Comparison of ENCODE assay signal across 8 cellular contexts in the genomic region with DNA sequence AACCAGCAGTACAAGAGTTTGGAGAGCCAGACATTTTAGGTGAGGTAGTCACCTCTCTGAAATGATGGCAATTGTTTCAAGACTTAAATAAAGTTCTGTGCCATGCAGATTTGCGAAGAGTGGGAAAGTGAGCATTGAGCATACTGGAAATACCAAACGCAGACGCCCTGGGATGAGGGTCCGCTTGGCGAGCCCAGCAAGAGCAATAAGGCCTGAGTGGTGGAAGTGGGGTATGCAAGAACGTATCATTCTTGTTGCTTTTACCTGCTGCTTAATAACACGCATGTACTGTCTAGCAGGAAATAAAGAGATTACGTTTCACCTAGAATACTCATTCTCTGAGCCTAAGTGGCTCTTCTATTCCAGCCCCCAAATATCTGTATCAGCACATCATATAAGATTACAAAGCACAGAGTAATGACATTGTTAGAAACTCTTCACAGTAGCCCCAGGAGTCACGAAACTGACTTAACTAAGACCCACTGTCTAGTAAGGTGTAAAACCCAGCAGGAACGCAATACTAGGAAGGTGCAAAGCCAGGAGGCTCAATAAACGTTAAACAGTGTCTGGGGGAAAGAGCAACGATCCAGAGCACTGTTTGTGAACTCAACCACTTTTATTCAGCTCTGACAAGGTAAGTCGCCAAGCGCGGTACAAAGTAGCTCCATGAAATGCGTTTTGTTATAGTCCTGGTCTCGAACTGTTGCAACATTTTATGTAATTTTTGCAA. TPM values are rescaled to one million over a fixed set of nuclear protein-coding genes. Genes with fewer than 3 reads are reported as not detected.
DNase-seq lines count a peak whose midpoint lies in the region; ATAC-seq, FAIRE-seq and TF ChIP-seq lines count a peak whose summit lies in the region.

No MANE protein-coding gene starts in this region.

- no peak for TF ChIP-seq RAD21 in K562 (CRISPR knock-in tag; conservative IDR thresholded peaks at IDR 0.05 in 1 of 2, IDR thresholded peaks at IDR 0.05 in 1 of 2)

- BruUV-seq in K562 (replicated peaks; lab: Mats Ljungman, UMichigan), result TSS peak; percentile 67

- intact Hi-C loops in K562 (cut with micrococcal nuclease), result loop anchor here (5.0 kb wide), 1 partner anchor 46 kb away; no protein-coding TSS in a partner anchor

- H3K4me3 ChIP-seq in DOHH2 (ENCODE audit: low read length) (peak overlapping the region; percentile 88), K562 (peak overlapping the region; percentile 36), thymus (ENCODE audit: low read length) (peak overlapping the region; percentile 56)

- H3K9me1 ChIP-seq in K562 (ENCODE audit: control insufficient read depth, insufficient read depth, low read length), result no peaks in the 10 kb centered on the region

- H3K9me2 ChIP-seq in DOHH2 (replicated peaks; ENCODE audit: control insufficient read depth, low read length), result no peaks in the 10 kb centered on the region

- H3K9me3 ChIP-seq in DOHH2 (ENCODE audit: control insufficient read depth, insufficient read depth, low read length), result no peaks in the 10 kb centered on the region
- H3K9me3 ChIP-seq in K562 (replicated peaks; ENCODE audit: control insufficient read depth, insufficient read depth, low read depth, low read length), result no peaks in the 10 kb centered on the region
- H3K9me3 ChIP-seq in thymus (ENCODE audit: control insufficient read depth), result no peaks in the 10 kb centered on the region

- H3K9ac ChIP-seq in K562 (ENCODE audit: insufficient read depth in 1 of 2, low read depth in 2 of 2, low read length in 2 of 2), result peak overlapping the region; percentile 62 to 86; a peak in 3 of 4 replicates

- peak overlapping the region; percentile 93 for H3K4me2 ChIP-seq in DOHH2 (ENCODE audit: low read length)
- H3K4me2 ChIP-seq in K562 (ENCODE audit: insufficient read depth, low read length), result peak overlapping the region; percentile 83

- FAIRE-seq in K562 (lab: Jason Lieb, UNC), result no peak

- in situ Hi-C loops in K562 (cut with MboI), result no loop called here

- H3K27me3 ChIP-seq in DOHH2 (ENCODE audit: control insufficient read depth, low read length), result no peaks in the 10 kb centered on the region
- no peaks in the 10 kb centered on the region for H3K27me3 ChIP-seq in K562 (ENCODE audit: control insufficient read depth in 2 of 2, insufficient read depth in 2 of 2, low read length in 2 of 2)
- H3K27me3 ChIP-seq in thymus (ENCODE audit: control insufficient read depth, insufficient read depth), result no peaks in the 10 kb centered on the region

- H4K20me1 ChIP-seq in DOHH2 (ENCODE audit: control insufficient read depth, insufficient read depth, low read depth, low read length), result no peaks in the 10 kb centered on the region
- no peaks in the 10 kb centered on the region for H4K20me1 ChIP-seq in K562 (replicated peaks; ENCODE audit: control insufficient read depth, insufficient read depth, low read length)

- H3K4me1 ChIP-seq in DOHH2 (ENCODE audit: control insufficient read depth, low read length), result peaks cover 67% of the 10 kb centered on the region
- H3K4me1 ChIP-seq in K562 (replicated peaks in 1 of 2; ENCODE audit: control insufficient read depth in 2 of 2, insufficient read depth in 2 of 2, low read length in 2 of 2), result peaks cover 5 to 7% of the 10 kb centered on the region in 2 experiments; a peak in 4 of 5 replicates
- peaks cover 7% of the 10 kb centered on the region for H3K4me1 ChIP-seq in thymus (ENCODE audit: control insufficient read depth, insufficient read depth, low read length)

- H3K36me3 ChIP-seq in DOHH2 (ENCODE audit: control insufficient read depth, low read length), result no peaks in the 10 kb centered on the region
- H3K36me3 ChIP-seq in K562 (ENCODE audit: control insufficient read depth, insufficient read depth, low read length), result no peaks in the 10 kb centered on the region
- no peaks in the 10 kb centered on the region for H3K36me3 ChIP-seq in thymus (ENCODE audit: control insufficient read depth, insufficient read depth)

- POLR2A ChIA-PET in K562 (lab: Yijun Ruan, JAX), result no interaction called here

- peaks cover 17% of the 10 kb centered on the region for H3F3A ChIP-seq in DOHH2 (ENCODE audit: control insufficient read depth, insufficient read depth)

- TF ChIP-seq EP300 in K562 (IDR thresholded peaks at IDR 0.05; ENCODE audit: low read length), result no peak

- peaks cover 56% of the 10 kb centered on the region for H3K79me2 ChIP-seq in DOHH2 (ENCODE audit: control insufficient read depth, low read length)
- no peaks in the 10 kb centered on the region for H3K79me2 ChIP-seq in K562 (ENCODE audit: control insufficient read depth, insufficient read depth, low read length)

- no peak for TF ChIP-seq POLR2A in K562 (conservative IDR thresholded peaks at IDR 0.05)

- H3K27ac ChIP-seq in DOHH2 (ENCODE audit: low read depth, low read length), result peak overlapping the region; percentile 82
- H3K27ac ChIP-seq in K562 (ENCODE audit: extremely low read depth, low read depth, low read length), result peak overlapping the region; percentile 64
- peak overlapping the region; percentile 97 for H3K27ac ChIP-seq in thymus (ENCODE audit: low read depth)

- TF ChIP-seq CTCF in DOHH2 (IDR thresholded peaks at IDR 0.05; ENCODE audit: low read depth, low read length, poor library complexity, severe bottlenecking) (no peak), K562 (IDR thresholded peaks at IDR 0.05 in 2 of 3, conservative IDR thresholded peaks at IDR 0.05 in 1 of 3; ENCODE audit: insufficient read depth in 2 of 3, low read depth in 1 of 3, low read length in 3 of 3) (no peak)

- ATAC-seq in K562, result peak; percentile 15
- peak; percentile 32 for ATAC-seq in left lobe of liver
- ATAC-seq in GM21367 (IDR thresholded peaks at IDR 0.05; ENCODE audit: unreplicated experiment), result no peak

- DNase-seq in NCI-H146 (lab: John Stamatoyannopoulos, UW), result peak; percentile 26
- DNase-seq in K562 (ENCODE audit: extremely low read depth in 1 of 4, low spot score in 3 of 4), result peak in 1 of 4 experiments; percentile 20
- DNase-seq in left lobe of liver (ENCODE audit: low spot score), result no peak
- DNase-seq in islet precursor cell, result no peak
- no peak for DNase-seq in HT-29 (ENCODE audit: low spot score)

- CTCF ChIA-PET in K562 (lab: Yijun Ruan, JAX; ENCODE audit: low intra/inter-chr PET ratio), result no interaction called here

- WGBS in K562 (ENCODE audit: insufficient coverage, low coverage, missing lambda C conversion rate), result 12% methylated on average over 17 of the region's 17 CpGs
- 60% methylated on average over 17 of the region's 17 CpGs for WGBS in thymus

- H2AFZ ChIP-seq in K562 (ENCODE audit: low read depth, low read length), result peak overlapping the region; percentile 82

TF ChIP-seq in K562, 482 proteins besides CTCF, POLR2A, EP300 and RAD21:
- TF ChIP-seq HDAC8 (tag; IDR thresholded peaks at IDR 0.05) (no peak), C11orf30 (IDR thresholded peaks at IDR 0.05; ENCODE audit: low read depth) (0 out of 2 replicates have a peak, but pooled peaks have one; percentile 10)

RNA-seq across cellular contexts. Expression of gene RCBTB2, which starts 1.3 kb away (rescaled TPM):
- total RNA-seq in K562 (2011; cell fraction: chromatin; rRNA removed; ENCODE audit: low replicate concordance), result 0.65 and 0.72 TPM in 2 replicates
- 0.17 and 0.26 TPM in 2 replicates for total RNA-seq in K562 (2011; cell fraction: nucleolus; rRNA removed)
- 0.44 and 0.53 TPM in 2 replicates for total RNA-seq in K562 (2011; cell fraction: nucleoplasm; rRNA removed)
- total RNA-seq in K562 (2014; rRNA removed), result 0.69 and 0.91 TPM in 2 replicates
- total RNA-seq in K562 (2014; rRNA removed; fragmentation: Illumina TruSeq; extraction: Trizol), result 1.5 TPM in 2 replicates
- total RNA-seq in K562 (2015; rRNA removed; fragmentation: Illumina TruSeq; extraction: Trizol), result 1.8 and 1.9 TPM in 2 replicates
- 1.3 TPM in 2 replicates for total RNA-seq in K562 (2021)
- polyA plus RNA-seq in K562 (2011; rRNA removed), result 1.2 TPM in 2 replicates
- 0.51 and 0.99 TPM in 2 replicates for polyA plus RNA-seq in K562 (2011; cell fraction: cytosol; rRNA removed)
- polyA plus RNA-seq in K562 (2011; cell fraction: nucleus; rRNA removed), result 1.0 and 1.1 TPM in 2 replicates
- 1.9 and 2.9 TPM in 2 replicates for polyA plus RNA-seq in K562 (2012)
- polyA plus RNA-seq in K562 (2014; fragmentation: Illumina TruSeq; extraction: Trizol), result 0.93 and 1.2 TPM in 2 replicates
- 1 to 10 TPM; 2.8 to 3.3 TPM for polyA plus RNA-seq in K562 (2014; fragmentation: Nextera tagmentation; extraction: Ambion mirVana)
- 1.1 and 1.8 TPM in 2 replicates for polyA plus RNA-seq in K562 (2014; rRNA removed)
- polyA minus RNA-seq in K562 (2011; rRNA and poly(A)+ RNA removed), result 0.99 and 1.2 TPM in 2 replicates
- polyA minus RNA-seq in K562 (2011; cell fraction: cytosol; rRNA and poly(A)+ RNA removed), result 0.38 TPM in 1 of 2 replicates, not detected in the other
- 0.40 and 0.56 TPM in 2 replicates for polyA minus RNA-seq in K562 (2011; cell fraction: nucleus; rRNA and poly(A)+ RNA removed)
- 3.5 TPM for total RNA-seq in left lobe of liver
- 34.8 TPM for polyA plus RNA-seq in thymus
- total RNA-seq in HT-29 (2014; rRNA removed; shearing (Covaris generic)), result 1.0 and 2.9 TPM in 2 replicates

Comparison
In these comparisons a context has a peak if more than half of its experiments do, and no peak if none do; other contexts are left out.
1. H3K4me3 ChIP-seq: peak in every context shown above with its lines; median percentile 88 in DOHH2; 56 in thymus; 36 in K562.